Comparison of ENCODE assay signal across 8 cellular contexts in the genomic region with DNA sequence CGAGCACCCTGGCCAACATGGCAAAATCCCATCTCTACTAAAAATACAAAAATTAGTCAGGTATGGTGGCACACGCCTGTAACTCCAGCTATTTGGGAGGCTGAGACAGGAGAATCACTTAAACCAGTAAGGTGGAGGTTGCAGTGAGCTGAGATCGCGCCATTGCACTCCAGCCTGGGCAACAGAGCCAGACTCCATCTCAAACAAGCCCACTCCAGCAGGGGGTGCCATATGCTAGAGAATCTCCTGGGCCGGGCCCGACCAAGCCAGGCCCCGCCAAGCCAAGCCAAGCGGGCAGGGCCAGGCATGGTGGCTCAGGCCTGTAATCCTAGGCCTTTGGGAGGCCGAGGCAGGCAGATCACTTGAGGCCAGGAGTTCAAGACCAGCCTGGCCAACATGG. TPM values are rescaled to one million over a fixed set of nuclear protein-coding genes. Genes with fewer than 3 reads are reported as not detected.
DNase-seq lines count a peak whose midpoint lies in the region; ATAC-seq and TF ChIP-seq lines count a peak whose summit lies in the region.
"Not testable (repeated sequence)": the region's sequence is repeated elsewhere in the genome, so short reads cannot be mapped to it uniquely, and the experiment has no call there.

No MANE protein-coding gene starts in this region.

- DNase-seq in BE2C = peak; percentile 66
- DNase-seq in HCT116 (ENCODE audit: low read depth, low spot score); neural crest cell (ENCODE audit: low read depth, low spot score): not testable (repeated sequence)
- peak; percentile 41 for DNase-seq in RPMI7951 (ENCODE audit: low read depth)
- peak; percentile 83 for DNase-seq in activated CD8-positive, alpha-beta T cell treated with anti-CD3 and anti-CD28 coated beads for 36 hours
- peak; percentile 57 for DNase-seq in amniotic epithelial cell (ENCODE audit: low read depth)
- peak; percentile 5 for DNase-seq in glomerular endothelial cell (ENCODE audit: extremely low read depth, low read depth, low spot score)
- peak; percentile 27 to 51 for DNase-seq in stimulated activated CD8-positive, alpha-beta memory T cell treated with anti-CD3 and anti-CD28 coated beads, Interleukin-15, amount 100 ng/mL, for 48 hours (ENCODE audit: low read depth in 2 of 2)

- H3K27ac Mint-ChIP-seq in activated CD8-positive, alpha-beta T cell treated with anti-CD3 and anti-CD28 coated beads for 36 hours; neural crest cell (ENCODE audit: unreplicated experiment): not testable (repeated sequence)

- TF ChIP-seq CTCF in BE2C (IDR thresholded peaks at IDR 0.05; ENCODE audit: low read depth, low read length) = peak; percentile 30
- peak; percentile 49 to 53 (median 49); a peak in 5 of 6 replicates for TF ChIP-seq CTCF in HCT116 (IDR thresholded peaks at IDR 0.05 in 2 of 3, conservative IDR thresholded peaks at IDR 0.05 in 1 of 3; ENCODE audit: borderline replicate concordance in 1 of 3, insufficient read depth in 1 of 3, low read depth in 2 of 3, low read length in 2 of 3)
- peak; percentile 26 for TF ChIP-seq CTCF in activated CD8-positive, alpha-beta T cell treated with anti-CD3 and anti-CD28 coated beads for 36 hours (IDR thresholded peaks at IDR 0.05)
- peak; percentile 46 for TF ChIP-seq CTCF in neural crest cell (conservative IDR thresholded peaks at IDR 0.05)

- BruUV-seq in HCT116 (replicated peaks; lab: Mats Ljungman, UMichigan) = not testable (repeated sequence)

- H3K9me3 Mint-ChIP-seq in activated CD8-positive, alpha-beta T cell treated with anti-CD3 and anti-CD28 coated beads for 36 hours; neural crest cell: not testable (repeated sequence)

- not testable (repeated sequence) for H3K9me2 ChIP-seq in HCT116 (ENCODE audit: insufficient read depth)

- H3K9ac ChIP-seq in HCT116 (ENCODE audit: low read length) = not testable (repeated sequence)

- H2AFZ ChIP-seq in HCT116 (ENCODE audit: low read depth, low read length, poor library complexity, severe bottlenecking) = not testable (repeated sequence)

- TF ChIP-seq RAD21 in HCT116 (IDR thresholded peaks at IDR 0.05; ENCODE audit: low read depth) = peak; percentile 83

- H3K36me3 Mint-ChIP-seq in activated CD8-positive, alpha-beta T cell treated with anti-CD3 and anti-CD28 coated beads for 36 hours (ENCODE audit: low read depth); neural crest cell (ENCODE audit: low read depth): not testable (repeated sequence)

- peak; percentile 94 for ATAC-seq in HCT116
- peak; percentile 94 for ATAC-seq in activated CD8-positive, alpha-beta T cell treated with anti-CD3 and anti-CD28 coated beads for 36 hours

- not testable (repeated sequence) for H4K20me1 ChIP-seq in HCT116 (ENCODE audit: insufficient read depth)

- not testable (repeated sequence) for H3K36me3 ChIP-seq in BE2C; HCT116 (ENCODE audit: control insufficient read depth in 1 of 2, insufficient read depth in 2 of 2, low read length in 2 of 2)

- not testable (repeated sequence) for H3K4me2 ChIP-seq in HCT116 (ENCODE audit: low read length)

- not testable (repeated sequence) for H3K27me3 ChIP-seq in BE2C; HCT116 (ENCODE audit: insufficient read depth, low read length)

- TF ChIP-seq POLR2A in HCT116 (IDR thresholded peaks at IDR 0.05; ENCODE audit: borderline replicate concordance, extremely low read depth, insufficient read depth, insufficient read length) = not testable (repeated sequence)

- H3K4me1 Mint-ChIP-seq in activated CD8-positive, alpha-beta T cell treated with anti-CD3 and anti-CD28 coated beads for 36 hours (ENCODE audit: low read depth); neural crest cell: not testable (repeated sequence)

- intact Hi-C loops in HCT116 (cut with micrococcal nuclease) = loop anchor here (5.0 kb wide), 2 partner anchors 84 to 279 kb away; no protein-coding TSS in a partner anchor
- intact Hi-C loops in activated CD8-positive, alpha-beta T cell treated with anti-CD3 and anti-CD28 coated beads for 36 hours (cut with micrococcal nuclease) = not testable (repeated sequence)

- peaks cover 63% of the 10 kb centered on the region for H3K79me2 ChIP-seq in HCT116 (ENCODE audit: insufficient read depth, low read length)

- not testable (repeated sequence) for H3K4me3 Mint-ChIP-seq in activated CD8-positive, alpha-beta T cell treated with anti-CD3 and anti-CD28 coated beads for 36 hours
- peak overlapping the region; percentile 45 for H3K4me3 Mint-ChIP-seq in neural crest cell

- not testable (repeated sequence) for H3K4me3 ChIP-seq in BE2C (ENCODE audit: low read depth, low read length); HCT116 (replicated peaks in 1 of 2; ENCODE audit: low read depth in 1 of 2, low read length in 2 of 2)

- RAD21 ChIA-PET in HCT116 (lab: Charles Lee; ENCODE audit: low non-redundant PET in 1 of 2, low total read pairs in 2 of 2, uncharacterized antibody in 2 of 2, unreplicated experiment in 2 of 2) = not testable (repeated sequence)

- H3K4me1 ChIP-seq in BE2C = not testable (repeated sequence)
- H3K4me1 ChIP-seq in HCT116 (ENCODE audit: control insufficient read depth in 1 of 2, insufficient read depth in 2 of 2, low read length in 2 of 2) = peaks cover 10 to 29% of the 10 kb centered on the region in 2 experiments; a peak in 3 of 4 replicates

- H3K27ac ChIP-seq in HCT116 (ENCODE audit: low read depth, low read length) = 0 out of 2 replicates have a peak overlapping the region, but pooled peaks have one; percentile 13

- not testable (repeated sequence) for H3K9me3 ChIP-seq in BE2C; HCT116 (ENCODE audit: control insufficient read depth in 1 of 2, insufficient read depth in 1 of 2, low read depth in 1 of 2, low read length in 2 of 2)

- not testable (repeated sequence) for H3K27me3 Mint-ChIP-seq in activated CD8-positive, alpha-beta T cell treated with anti-CD3 and anti-CD28 coated beads for 36 hours; neural crest cell (ENCODE audit: low read depth)

- POLR2A ChIA-PET in HCT116 (lab: Charles Lee) = not testable (repeated sequence)
- POLR2A ChIA-PET in activated CD8-positive, alpha-beta T cell treated with anti-CD3 and anti-CD28 coated beads for 36 hours (lab: Charles Lee) = interaction anchor here (1.1 kb wide), 1 partner anchor 267 kb away, joined by 3 read pairs; no protein-coding TSS in a partner anchor

- CTCF ChIA-PET in HCT116 (lab: Charles Lee) = interaction anchor here (0.8 to 2.4 kb wide), 4 partner anchors 9 to 85 kb away, joined by 3 to 9 read pairs (median 4); no protein-coding TSS in a partner anchor
- CTCF ChIA-PET in activated CD8-positive, alpha-beta T cell treated with anti-CD3 and anti-CD28 coated beads for 36 hours (lab: Charles Lee) = interaction anchor here (0.6 to 2.0 kb wide), 5 partner anchors 9 to 281 kb away, joined by 3 to 9 read pairs (median 3); no protein-coding TSS in a partner anchor

TF ChIP-seq in HCT116, 20 proteins besides CTCF, POLR2A, EP300 and RAD21:
- TF ChIP-seq CBX3 (IDR thresholded peaks at IDR 0.05; ENCODE audit: low read depth) (0 out of 2 replicates have a peak, but pooled peaks have one; percentile 27), ZFX (IDR thresholded peaks at IDR 0.05) (peak; percentile 31; the same call in 1 of the 2 replicates)

RNA-seq across cellular contexts. Expression of gene DYNC2I2, which starts 8.4 kb away (rescaled TPM):
- 84.7 TPM for polyA plus RNA-seq in BE2C (2012; ENCODE audit: insufficient read depth, insufficient read length, low read depth)
- total RNA-seq in HCT116 (2021; ENCODE audit: unreplicated experiment) (155 TPM), glomerular endothelial cell (55.0 and 71.9 TPM in 2 replicates), neural crest cell (120 and 128 TPM in 2 replicates)
- polyA plus RNA-seq in HCT116 (2012) = 150 and 152 TPM in 2 replicates
- 81.0 and 116 TPM in 2 replicates for total RNA-seq in RPMI7951 (2014; rRNA removed; shearing (Covaris generic))
- 10 to 100 TPM; 24.3 to 25.6 TPM for total RNA-seq in activated CD8-positive, alpha-beta T cell treated with anti-CD3 and anti-CD28 coated beads for 36 hours

RNA-seq across cellular contexts. Expression of gene SET, which starts 40.8 kb away (rescaled TPM):
- 442 TPM for polyA plus RNA-seq in BE2C (2012; ENCODE audit: insufficient read depth, insufficient read length, low read depth)
- total RNA-seq in HCT116 (2021; ENCODE audit: unreplicated experiment) (595 TPM), glomerular endothelial cell (227 and 258 TPM in 2 replicates), neural crest cell (891 and 930 TPM in 2 replicates)
- 271 and 320 TPM in 2 replicates for polyA plus RNA-seq in HCT116 (2012)
- 266 and 329 TPM in 2 replicates for total RNA-seq in RPMI7951 (2014; rRNA removed; shearing (Covaris generic))
- 100 to 1,000 TPM; 749 to 755 TPM for total RNA-seq in activated CD8-positive, alpha-beta T cell treated with anti-CD3 and anti-CD28 coated beads for 36 hours

RNA-seq across cellular contexts. Expression of gene PKN3, which starts 54.1 kb away (rescaled TPM):
- polyA plus RNA-seq in BE2C (2012; ENCODE audit: insufficient read depth, insufficient read length, low read depth) = 8.3 TPM
- 37.9 TPM for total RNA-seq in HCT116 (2021; ENCODE audit: unreplicated experiment)
- polyA plus RNA-seq in HCT116 (2012) = 30.1 and 34.1 TPM in 2 replicates
- total RNA-seq in RPMI7951 (2014; rRNA removed; shearing (Covaris generic)) = 6.1 and 6.6 TPM in 2 replicates
- total RNA-seq in activated CD8-positive, alpha-beta T cell treated with anti-CD3 and anti-CD28 coated beads for 36 hours = 10 to 100 TPM in 1 of 2 experiments, 1 to 10 TPM in 1; 9.3 to 10.7 TPM
- total RNA-seq in glomerular endothelial cell = 14.8 and 16.9 TPM in 2 replicates
- total RNA-seq in neural crest cell = 28.0 and 30.0 TPM in 2 replicates
